Comparison of ENCODE assay signal across 1 cellular context in the genomic region with DNA sequence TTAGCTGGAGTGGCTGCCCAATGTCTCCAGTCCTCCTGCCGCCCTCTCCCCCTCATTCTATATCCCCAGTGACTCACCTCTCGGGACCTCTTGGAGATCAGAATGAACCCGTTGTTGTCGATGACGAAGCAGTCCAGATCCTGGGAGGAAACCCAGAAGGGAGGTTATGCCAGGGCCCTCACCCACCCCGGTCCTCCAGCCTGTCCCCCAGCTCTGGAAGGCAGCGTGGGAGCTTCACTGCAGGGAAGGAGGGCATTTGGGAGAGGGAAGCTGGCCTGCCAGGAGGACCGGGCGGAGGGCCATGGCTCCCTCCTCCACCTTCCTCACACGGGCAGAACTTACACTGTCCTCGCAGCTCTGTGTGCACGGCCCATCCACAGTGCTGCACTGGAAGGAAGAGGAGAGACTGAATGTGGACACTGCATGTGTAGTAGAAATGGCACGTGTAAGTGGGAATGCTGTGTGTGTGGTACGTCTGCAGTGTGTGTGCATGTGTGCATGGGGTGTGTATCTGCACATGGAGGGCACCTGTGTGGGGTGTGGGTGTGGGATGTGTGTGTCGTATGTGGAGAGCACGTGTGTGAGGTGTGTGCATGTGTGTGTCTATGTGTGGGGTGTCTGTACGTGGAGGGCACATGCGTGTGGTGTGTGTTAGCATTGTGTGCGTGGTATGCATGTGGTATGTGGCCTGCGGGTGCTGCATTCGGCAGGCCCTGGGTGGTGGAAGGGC.
TF ChIP-seq lines count a peak whose summit lies in the region.

No MANE protein-coding gene starts in this region.

TF ChIP-seq in IMR-90, 13 proteins besides CTCF, POLR2A, EP300 and RAD21 (continued from another document):
- TF ChIP-seq SMC3 (IDR thresholded peaks at IDR 0.05; ENCODE audit: low read depth, low read length), result no peak
- no peak for TF ChIP-seq NFE2L2 (IDR thresholded peaks at IDR 0.05; ENCODE audit: low read depth, low read length)
- TF ChIP-seq MXI1 (IDR thresholded peaks at IDR 0.05; ENCODE audit: borderline replicate concordance, low read depth, low read length), result no peak
TF ChIP-seq in IMR-90: peak in this region for 0.
